1 cellular context compared by ENCODE assay signal in genomic region chr1:166032163-166032562, GRCh38.
TF ChIP-seq lines count a peak whose summit lies in the region.

No MANE protein-coding gene starts in this region.

TF ChIP-seq in GM23338, 12 proteins besides CTCF, POLR2A, EP300 and RAD21 (continued from another document):
- TF ChIP-seq ZNF462 (CRISPR knock-in tag; IDR thresholded peaks at IDR 0.05) (no peak), EZH2phosphoT487 (IDR thresholded peaks at IDR 0.05; ENCODE audit: unreplicated experiment) (no peak), POLR2AphosphoS5 (IDR thresholded peaks at IDR 0.05; ENCODE audit: low read depth) (no peak), ETS1 (IDR thresholded peaks at IDR 0.05) (no peak), JUNB (IDR thresholded peaks at IDR 0.05; ENCODE audit: unreplicated experiment) (no peak), ZNF331 (CRISPR knock-in tag; IDR thresholded peaks at IDR 0.05; ENCODE audit: low read depth) (no peak), STAT1 (IDR thresholded peaks at IDR 0.05; ENCODE audit: unreplicated experiment) (no peak), NANOG (IDR thresholded peaks at IDR 0.05; ENCODE audit: borderline replicate concordance) (no peak), EZH2 (IDR thresholded peaks at IDR 0.05; ENCODE audit: low read depth, unreplicated experiment) (no peak), ZNF114 (CRISPR knock-in tag; IDR thresholded peaks at IDR 0.05) (no peak)
